Comparison of ENCODE assay signal across 1 cellular context in the genomic region with DNA sequence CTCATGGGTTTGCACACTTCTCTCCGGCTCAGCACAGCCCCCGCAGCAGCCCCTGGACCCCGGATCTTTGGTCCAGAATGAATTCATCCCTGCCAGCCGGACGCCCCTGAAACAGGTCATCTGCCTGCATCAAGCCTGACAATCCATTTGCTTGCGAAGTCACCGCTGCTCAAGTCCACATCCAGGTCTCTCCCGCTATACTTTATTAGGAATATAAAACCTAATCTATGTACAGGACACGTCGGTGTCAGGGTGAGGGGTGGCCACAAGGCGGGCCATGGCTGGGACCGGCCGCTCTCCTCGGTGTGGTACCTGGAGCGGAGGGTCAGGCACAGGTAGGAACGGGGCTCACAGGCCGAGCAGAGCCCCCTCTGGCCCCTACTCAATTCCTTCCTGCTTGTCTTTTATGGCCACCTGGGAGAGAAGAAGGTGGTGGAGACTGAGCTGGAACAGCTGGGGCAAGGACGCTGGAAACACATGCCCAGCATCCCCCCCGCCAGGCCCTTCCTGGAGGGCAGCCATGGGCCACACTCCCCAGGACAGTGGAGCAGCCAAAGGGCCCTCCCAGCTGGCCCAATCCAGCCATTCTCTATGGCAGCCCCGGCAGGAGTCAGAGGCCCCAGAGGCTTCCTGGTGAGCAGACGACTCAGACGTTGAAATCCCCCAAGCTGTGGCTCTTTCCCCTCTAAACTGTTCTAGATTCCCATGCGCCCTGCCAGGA.
TF ChIP-seq lines count a peak whose summit lies in the region.

No MANE protein-coding gene starts in this region.

TF ChIP-seq in HepG2, 621 proteins besides CTCF, POLR2A, EP300 and RAD21:
- TF ChIP-seq, protein P1, sequence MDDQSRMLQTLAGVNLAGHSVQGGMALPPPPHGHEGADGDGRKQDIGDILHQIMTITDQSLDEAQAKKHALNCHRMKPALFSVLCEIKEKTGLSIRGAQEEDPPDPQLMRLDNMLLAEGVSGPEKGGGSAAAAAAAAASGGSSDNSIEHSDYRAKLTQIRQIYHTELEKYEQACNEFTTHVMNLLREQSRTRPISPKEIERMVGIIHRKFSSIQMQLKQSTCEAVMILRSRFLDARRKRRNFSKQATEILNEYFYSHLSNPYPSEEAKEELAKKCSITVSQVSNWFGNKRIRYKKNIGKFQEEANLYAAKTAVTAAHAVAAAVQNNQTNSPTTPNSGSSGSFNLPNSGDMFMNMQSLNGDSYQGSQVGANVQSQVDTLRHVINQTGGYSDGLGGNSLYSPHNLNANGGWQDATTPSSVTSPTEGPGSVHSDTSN (CRISPR knock-in tag; IDR thresholded peaks at IDR 0.05; ENCODE audit: borderline replicate concordance), result no peak
- TF ChIP-seq WIZ (CRISPR knock-in tag; IDR thresholded peaks at IDR 0.05) (no peak), HOXA7 (CRISPR knock-in tag; IDR thresholded peaks at IDR 0.05) (no peak)
